In the genomic region with DNA sequence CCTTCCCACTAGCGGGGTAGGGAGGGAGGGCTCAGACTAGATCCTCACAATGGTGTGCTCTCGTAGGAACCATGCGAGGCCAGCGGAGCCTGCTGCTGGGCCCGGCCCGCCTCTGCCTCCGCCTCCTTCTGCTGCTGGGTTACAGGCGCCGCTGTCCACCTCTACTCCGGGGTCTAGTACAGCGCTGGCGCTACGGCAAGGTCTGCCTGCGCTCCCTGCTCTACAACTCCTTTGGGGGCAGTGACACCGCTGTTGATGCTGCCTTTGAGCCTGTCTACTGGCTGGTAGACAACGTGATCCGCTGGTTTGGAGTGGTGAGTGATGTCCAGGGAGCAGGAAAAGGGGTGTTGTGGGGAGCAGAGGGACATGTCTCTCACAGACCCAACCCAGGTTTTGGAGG, we compare ENCODE assay signal across 18 cellular contexts.
"Had no signal": no experiment of that assay in that cellular context is flagged by ENCODE, and none has a peak within 500 bp of the region (broad histone marks: within the 10 kb centered on the region; RNA-seq: fewer than 3 reads in every experiment).

No MANE protein-coding gene starts in this region.

- H3K9me3 Mint-ChIP-seq: activated naive CD8-positive, alpha-beta T cell treated with anti-CD3 and anti-CD28 coated beads, Interleukin-2, amount 50 U/mL, for 24 hours; stimulated activated naive B cell treated with anti-CD40 and anti-IgM and Interleukin-4, amounts not matched to agents 10 μg/mL and 1 μg/mL and 100 μg/mL, for 72 hours had no signal

- H3K27me3 ChIP-seq: hepatocyte, SJSA1, upper lobe of left lung had no signal

- H3K27ac ChIP-seq: hepatocyte, SJSA1, WERI-Rb-1 had no signal

- H3K4me3 ChIP-seq: hepatocyte, mucosa of descending colon, SJSA1, upper lobe of left lung had no signal

- DNase-seq: activated CD4-positive, alpha-beta T cell treated with anti-CD3 and anti-CD28 coated beads for 1 hour; activated naive CD4-positive, alpha-beta T cell treated with Interleukin-2 at 50 U/mL for 16 hours; activated naive CD8-positive, alpha-beta T cell treated with anti-CD3 and anti-CD28 coated beads, Interleukin-2, amount 50 U/mL, for 24 hours; effector memory CD4-positive, alpha-beta T cell; foreskin melanocyte; glutamatergic neuron; kidney glomerular epithelial cell; mesenchymal stem cell; mucosa of descending colon; stimulated activated CD4-positive, alpha-beta T cell treated with anti-CD3 and anti-CD28 coated beads, Interleukin-2, amount 100 ng/mL, for 48 hours; stimulated activated CD8-positive, alpha-beta memory T cell treated with anti-CD3 and anti-CD28 coated beads, Interleukin-4, amount 100 ng/mL, for 48 hours; stimulated activated naive B cell treated with anti-CD40 and anti-IgM and Interleukin-4, amounts not matched to agents 10 μg/mL and 1 μg/mL and 100 μg/mL, for 72 hours; T-helper 1 cell; WERI-Rb-1 had no signal

- H3K27me3 Mint-ChIP-seq: activated naive CD8-positive, alpha-beta T cell treated with anti-CD3 and anti-CD28 coated beads, Interleukin-2, amount 50 U/mL, for 24 hours; stimulated activated naive B cell treated with anti-CD40 and anti-IgM and Interleukin-4, amounts not matched to agents 10 μg/mL and 1 μg/mL and 100 μg/mL, for 72 hours had no signal

- H3K4me3 Mint-ChIP-seq: activated naive CD8-positive, alpha-beta T cell treated with anti-CD3 and anti-CD28 coated beads, Interleukin-2, amount 50 U/mL, for 24 hours; stimulated activated naive B cell treated with anti-CD40 and anti-IgM and Interleukin-4, amounts not matched to agents 10 μg/mL and 1 μg/mL and 100 μg/mL, for 72 hours had no signal

- H3K9me3 ChIP-seq: mucosa of descending colon, SJSA1, upper lobe of left lung had no signal

- ATAC-seq: activated naive CD8-positive, alpha-beta T cell treated with anti-CD3 and anti-CD28 coated beads, Interleukin-2, amount 50 U/mL, for 24 hours; esophagus mucosa; mucosa of descending colon had no signal
